In genomic region chr11:116193321-116194114, GRCh38 we compare ENCODE assay signal across 8 cellular contexts.
DNase-seq lines count a peak whose midpoint lies in the region; ATAC-seq and TF ChIP-seq lines count a peak whose summit lies in the region.

No MANE protein-coding gene starts in this region.

- H3K36me3 ChIP-seq in SJSA1 (no peaks in the 10 kb centered on the region), ovary (no peaks in the 10 kb centered on the region), Karpas-422 (ENCODE audit: insufficient read depth, low read length) (no peaks in the 10 kb centered on the region)

- H3K4me1 ChIP-seq in SJSA1 (replicated peaks) (no peaks in the 10 kb centered on the region; the same call in 1 of the 2 replicates), ovary (ENCODE audit: insufficient read depth) (peaks cover 6% of the 10 kb centered on the region), Karpas-422 (ENCODE audit: low read length) (no peaks in the 10 kb centered on the region)

- no peak for ATAC-seq in GM21825 (IDR thresholded peaks at IDR 0.05; ENCODE audit: unreplicated experiment)

- H3K9me3 ChIP-seq in SJSA1 (replicated peaks) (no peaks in the 10 kb centered on the region), ovary (no peaks in the 10 kb centered on the region), Karpas-422 (ENCODE audit: low read length) (no peaks in the 10 kb centered on the region)

- TF ChIP-seq POLR2A in ovary (IDR thresholded peaks at IDR 0.05): no peak

- no peaks in the 10 kb centered on the region for H3K27me3 ChIP-seq in SJSA1 (replicated peaks)
- H3K27me3 ChIP-seq in ovary: no peaks in the 10 kb centered on the region
- H3K27me3 ChIP-seq in Karpas-422 (ENCODE audit: low read length): no peaks in the 10 kb centered on the region

- 0 to 1% (median 1%) methylated on average over 34 of the region's 34 CpGs for WGBS in ovary, 3 donors

- H3K9me2 ChIP-seq in Karpas-422 (replicated peaks; ENCODE audit: insufficient read depth, low read length): no peaks in the 10 kb centered on the region

- TF ChIP-seq CTCF in ovary (IDR thresholded peaks at IDR 0.05): no peak

- no peak overlapping the region for H2AFZ ChIP-seq in Karpas-422 (ENCODE audit: low read length)

- TF ChIP-seq EP300 in ovary (IDR thresholded peaks at IDR 0.05): no peak

- no peak overlapping the region for H3K4me2 ChIP-seq in Karpas-422 (ENCODE audit: low read depth, low read length, poor library complexity, severe bottlenecking)

- intact Hi-C loops in head of caudate nucleus (cut with DNase I): no loop called here
- intact Hi-C loops in ovary (cut with DNase I): no loop called here

- H3K4me3 ChIP-seq in SJSA1 (peak overlapping the region; percentile 34), ovary (peak overlapping the region; percentile 41), Karpas-422 (ENCODE audit: low read length) (no peak overlapping the region)

- H3K27ac ChIP-seq in SJSA1 (no peak overlapping the region), ovary (peak overlapping the region; percentile 21 to 44), Karpas-422 (ENCODE audit: low read length) (no peak overlapping the region)

- DNase-seq in ELR (ENCODE audit: low read depth) (peak; percentile 11), SJSA1 (ENCODE audit: low read depth in 1 of 2, low spot score in 2 of 2) (peak; percentile 6 to 42), head of caudate nucleus (peak in 39 of 42 donors; percentile 19 to 73 (median 43)), ovary (peak; percentile 21 to 48 (median 28)), RPMI8226 (no peak), Karpas-422 (no peak), putamen (ENCODE audit: low spot score) (no peak)

- no peaks in the 10 kb centered on the region for H3K79me2 ChIP-seq in Karpas-422 (ENCODE audit: low read length)

- H3K9ac ChIP-seq in Karpas-422 (ENCODE audit: low read length): no peak overlapping the region

- no peaks in the 10 kb centered on the region for H4K20me1 ChIP-seq in Karpas-422 (ENCODE audit: insufficient read depth, low read depth, low read length)

Comparison
In these comparisons a context has a peak if more than half of its experiments do, and no peak if none do; other contexts are left out.
1. DNase-seq: peak in ELR (single experiment), SJSA1 (2 of 2), head of caudate nucleus (39 of 42) and ovary (5 of 5); none in RPMI8226 (single experiment), Karpas-422 (single experiment) and putamen (single experiment).
2. H3K27ac ChIP-seq: peak in ovary (2 of 2); none in SJSA1 (single experiment) and Karpas-422 (single experiment).